ENCODE assay signal across 24 cellular contexts in the genomic region with DNA sequence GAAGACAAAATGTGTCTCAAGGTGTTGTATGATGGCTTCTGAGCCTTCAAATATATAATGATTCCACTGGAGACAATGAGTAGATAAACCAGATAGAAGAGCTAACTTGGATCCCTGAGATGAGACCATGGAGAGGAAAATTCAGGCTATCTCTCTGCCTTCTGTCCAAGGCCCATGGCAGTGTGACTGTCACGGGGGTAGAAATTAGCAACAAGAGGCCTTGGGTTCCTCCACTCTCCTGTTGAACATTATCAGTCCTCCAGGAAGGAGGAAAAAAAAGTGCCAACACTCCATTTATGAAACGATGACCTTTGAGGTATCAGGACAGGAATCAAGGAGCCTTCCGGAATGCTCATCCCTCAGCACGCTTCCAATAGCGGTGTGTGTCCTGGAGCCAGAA.
"Had no signal": no experiment of that assay in that cellular context is flagged by ENCODE, and none has a peak within 500 bp of the region (broad histone marks: within the 10 kb centered on the region; RNA-seq: fewer than 3 reads in every experiment).

No MANE protein-coding gene starts in this region.

- H3K27me3 ChIP-seq: esophagus muscularis mucosa, thyroid gland had no signal

- ATAC-seq: activated CD8-positive, alpha-beta memory T cell treated with anti-CD3 and anti-CD28 coated beads, Interleukin-2, amount 10 ng/mL, durations not matched to agents 7 days and 5 days; activated naive CD8-positive, alpha-beta T cell treated with anti-CD3 and anti-CD28 coated beads, Interleukin-2, amount 50 U/mL, for 24 hours; left cardiac atrium; SK-N-SH treated with all-trans-retinoic acid at 6 μM for 48 hours; T-cell had no signal

- H3K9me3 ChIP-seq: esophagus muscularis mucosa, prostate gland, thyroid gland had no signal

- H3K4me2 ChIP-seq: smooth muscle cell had no signal

- H3K36me3 ChIP-seq: prostate gland, thyroid gland had no signal

- H3K27me3 Mint-ChIP-seq: activated CD4-positive, alpha-beta memory T cell treated with anti-CD3 and anti-CD28 coated beads, Interleukin-2, amount 10 ng/mL, durations not matched to agents 7 days and 5 days; activated CD8-positive, alpha-beta memory T cell treated with anti-CD3 and anti-CD28 coated beads, Interleukin-2, amount 10 ng/mL, durations not matched to agents 7 days and 5 days; activated naive CD8-positive, alpha-beta T cell treated with anti-CD3 and anti-CD28 coated beads, Interleukin-2, amount 50 U/mL, for 24 hours; dendritic cell treated with granulocyte-macrophage colony-stimulating factor and Interleukin-4, amounts not matched to agents 40 ng/mL and 50 ng/mL, for 4 days; T-cell had no signal

- H3K4me3 ChIP-seq: esophagus muscularis mucosa, lung, prostate gland, smooth muscle cell, thyroid gland had no signal

- H3K27ac ChIP-seq: prostate gland, thyroid gland had no signal

- DNase-seq: activated CD4-positive, alpha-beta memory T cell treated with anti-CD3 and anti-CD28 coated beads, Interleukin-2, amount 10 ng/mL, durations not matched to agents 7 days and 5 days; activated CD4-positive, alpha-beta T cell treated with anti-CD3 and anti-CD28 coated beads for 48 hours; activated CD4-positive, CD25-positive, alpha-beta regulatory T cell; activated CD8-positive, alpha-beta memory T cell treated with anti-CD3 and anti-CD28 coated beads, Interleukin-2, amount 10 ng/mL, durations not matched to agents 7 days and 5 days; activated naive CD4-positive, alpha-beta T cell; activated naive CD8-positive, alpha-beta T cell treated with anti-CD3 and anti-CD28 coated beads, Interleukin-2, amount 50 U/mL, for 24 hours; anterior cingulate cortex; effector CD8-positive, alpha-beta T cell; hippocampal formation; left cardiac atrium; midbrain; occipital lobe; right cardiac atrium; SIG-M5; stimulated activated CD4-positive, alpha-beta T cell treated with anti-CD3 and anti-CD28 coated beads, Interleukin-4, amount 100 ng/mL, for 24 hours; stimulated activated naive CD4-positive, alpha-beta T cell; T-cell; thyroid gland had no signal

- H3K9me3 Mint-ChIP-seq: activated CD4-positive, alpha-beta memory T cell treated with anti-CD3 and anti-CD28 coated beads, Interleukin-2, amount 10 ng/mL, durations not matched to agents 7 days and 5 days; activated naive CD8-positive, alpha-beta T cell treated with anti-CD3 and anti-CD28 coated beads, Interleukin-2, amount 50 U/mL, for 24 hours; dendritic cell treated with granulocyte-macrophage colony-stimulating factor and Interleukin-4, amounts not matched to agents 40 ng/mL and 50 ng/mL, for 4 days; T-cell had no signal

- H3K27ac Mint-ChIP-seq: activated CD4-positive, alpha-beta memory T cell treated with anti-CD3 and anti-CD28 coated beads, Interleukin-2, amount 10 ng/mL, durations not matched to agents 7 days and 5 days; activated CD8-positive, alpha-beta memory T cell treated with anti-CD3 and anti-CD28 coated beads, Interleukin-2, amount 10 ng/mL, durations not matched to agents 7 days and 5 days; activated naive CD8-positive, alpha-beta T cell treated with anti-CD3 and anti-CD28 coated beads, Interleukin-2, amount 50 U/mL, for 24 hours; dendritic cell treated with granulocyte-macrophage colony-stimulating factor and Interleukin-4, amounts not matched to agents 40 ng/mL and 50 ng/mL, for 4 days; T-cell had no signal

- H3K4me3 Mint-ChIP-seq: activated CD4-positive, alpha-beta memory T cell treated with anti-CD3 and anti-CD28 coated beads, Interleukin-2, amount 10 ng/mL, durations not matched to agents 7 days and 5 days; activated CD8-positive, alpha-beta memory T cell treated with anti-CD3 and anti-CD28 coated beads, Interleukin-2, amount 10 ng/mL, durations not matched to agents 7 days and 5 days; activated naive CD8-positive, alpha-beta T cell treated with anti-CD3 and anti-CD28 coated beads, Interleukin-2, amount 50 U/mL, for 24 hours; dendritic cell treated with granulocyte-macrophage colony-stimulating factor and Interleukin-4, amounts not matched to agents 40 ng/mL and 50 ng/mL, for 4 days; T-cell had no signal
